ENCODE assay signal across 8 cellular contexts in the genomic region with DNA sequence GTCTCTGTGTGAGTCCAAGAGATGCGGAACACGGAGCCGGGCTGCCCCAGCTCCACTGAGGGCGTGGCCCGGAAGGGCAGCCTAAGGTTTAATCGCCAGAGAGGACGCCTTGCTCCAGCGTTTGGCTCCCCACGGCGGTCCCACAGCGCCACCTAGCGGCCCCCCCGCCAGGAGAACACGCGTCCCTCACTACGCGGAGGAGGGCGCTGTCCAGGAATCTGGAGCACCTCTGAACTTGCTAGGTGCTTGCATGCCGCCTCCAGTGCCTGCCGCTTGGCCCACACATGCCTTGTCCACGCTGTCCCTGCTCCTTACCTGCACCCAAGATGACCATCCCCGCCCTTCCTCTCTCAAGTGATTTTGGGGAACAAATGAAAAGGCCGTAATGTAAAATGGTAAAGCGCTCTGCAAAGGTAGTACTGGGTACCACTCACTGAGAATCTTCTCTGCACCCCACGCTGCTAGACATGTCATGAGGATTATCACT. TPM values are rescaled to one million over a fixed set of nuclear protein-coding genes. Genes with fewer than 3 reads are reported as not detected.
A peak's percentile ranks its signal among the peaks of the same experiment; 100 is the strongest.
DNase-seq lines count a peak whose midpoint lies in the region; ATAC-seq and TF ChIP-seq lines count a peak whose summit lies in the region.

No MANE protein-coding gene starts in this region.

- H3K27me3 ChIP-seq in Peyer's patch (no peaks in the 10 kb centered on the region), stomach (peaks cover 0 to 35% (median 12%) of the 10 kb centered on the region in 3 donors)

- H3K4me3 Mint-ChIP-seq in neural crest cell, result no peak overlapping the region

- DNase-seq in EH (ENCODE audit: low read depth) (peak; percentile 83), Peyer's patch (peak; percentile 70 to 94 (median 94)), fibroblast of peridontal ligament (ENCODE audit: extremely low read depth) (peak; percentile 72), neural crest cell (ENCODE audit: low read depth, low spot score) (peak; percentile 96), stomach (peak; percentile 90)
- peak; percentile 61 for DNase-seq in Jurkat, Clone E6-1 (ENCODE audit: low read depth, low spot score)
- peak; percentile 94 to 95 for DNase-seq in activated T-cell treated with anti-CD3 and anti-CD28 coated beads, Interleukin-2, amount 50 U/mL, for 48 hours

- 8 to 13% (median 10%) methylated on average over 16 to 25 of the region's 25 CpGs for WGBS in stomach, 5 donors

- intact Hi-C loops in stomach (cut with DNase I; ENCODE audit: low total_unique reads), result loop anchor here (10.0 kb wide), 1 partner anchor 395 kb away; no protein-coding TSS in a partner anchor

- H3K27me3 Mint-ChIP-seq in neural crest cell (ENCODE audit: low read depth), result peaks cover 77% of the 10 kb centered on the region

- TF ChIP-seq EP300 in stomach (IDR thresholded peaks at IDR 0.05), result no peak

- H3K27ac Mint-ChIP-seq in neural crest cell (ENCODE audit: unreplicated experiment), result no peak overlapping the region

- H3K9me3 ChIP-seq in Peyer's patch (no peaks in the 10 kb centered on the region), stomach (no peaks in the 10 kb centered on the region)

- TF ChIP-seq POLR2A in Peyer's patch (IDR thresholded peaks at IDR 0.05) (no peak), stomach (IDR thresholded peaks at IDR 0.05) (no peak)

- ATAC-seq in GM21786 (IDR thresholded peaks at IDR 0.05; ENCODE audit: unreplicated experiment), result peak; percentile 97

- H3K36me3 ChIP-seq in Peyer's patch (no peaks in the 10 kb centered on the region), stomach (no peaks in the 10 kb centered on the region)

- H3K4me1 ChIP-seq in Peyer's patch (peaks cover 0 to 8% (median 3%) of the 10 kb centered on the region in 4 donors), stomach (peaks cover 0 to 9% (median 8%) of the 10 kb centered on the region in 4 donors)

- TF ChIP-seq CTCF in Peyer's patch (IDR thresholded peaks at IDR 0.05) (peak; percentile 63 to 99 (median 98)), neural crest cell (conservative IDR thresholded peaks at IDR 0.05) (peak; percentile 100), stomach (IDR thresholded peaks at IDR 0.05) (peak in 6 of 7 experiments; percentile 47 to 98 (median 94))

- peaks cover 5% of the 10 kb centered on the region for H3K4me1 Mint-ChIP-seq in neural crest cell

- H3K9me3 Mint-ChIP-seq in neural crest cell, result no peaks in the 10 kb centered on the region

- H3K36me3 Mint-ChIP-seq in neural crest cell (ENCODE audit: low read depth), result no peaks in the 10 kb centered on the region

- peak overlapping the region; percentile 49 for H3K4me3 ChIP-seq in Jurkat, Clone E6-1 (ENCODE audit: low read length)
- peak overlapping the region; percentile 7 to 26 (median 10) for H3K4me3 ChIP-seq in Peyer's patch
- H3K4me3 ChIP-seq in stomach, result peak overlapping the region in 2 of 4 donors; percentile 8 to 14

- no peak overlapping the region for H3K27ac ChIP-seq in Peyer's patch
- H3K27ac ChIP-seq in stomach, result no peak overlapping the region

RNA-seq across cellular contexts. Expression of a gene that starts 14.4 kb away (rescaled TPM):
- polyA plus RNA-seq in Jurkat, Clone E6-1 (2012; ENCODE audit: insufficient read depth, insufficient read length), result 92.0 TPM
- 10 to 100 TPM; 38.7 to 72.3 (median 45.9) TPM for total RNA-seq in Peyer's patch
- total RNA-seq in neural crest cell, result 45.3 and 46.0 TPM in 2 replicates
- 10 to 100 TPM in 4 of 5 donors, 1 to 10 TPM in 1; 9.6 to 75.8 (median 41.5) TPM for total RNA-seq in stomach
- polyA plus RNA-seq in stomach, result 10 to 100 TPM; 39.3 to 55.8 (median 45.9) TPM
